In genomic region chr12:6613776-6614512, GRCh38 we compare ENCODE assay signal across 8 cellular contexts. TPM values are rescaled to one million over a fixed set of nuclear protein-coding genes. Genes with fewer than 3 reads are reported as not detected.
A peak's percentile ranks its signal among the peaks of the same experiment; 100 is the strongest.
DNase-seq lines count a peak whose midpoint lies in the region; ATAC-seq and TF ChIP-seq lines count a peak whose summit lies in the region.

No MANE protein-coding gene starts in this region.

- H3K27ac ChIP-seq in SJCRH30 = peak overlapping the region; percentile 27; the same call in 1 of the 2 replicates

- no peaks in the 10 kb centered on the region for H3K36me3 Mint-ChIP-seq in activated CD4-positive, alpha-beta T cell treated with anti-CD3 and anti-CD28 coated beads for 36 hours (ENCODE audit: low read depth)
- no peaks in the 10 kb centered on the region for H3K36me3 Mint-ChIP-seq in MCF 10A (ENCODE audit: insufficient read depth, unreplicated experiment)
- no peaks in the 10 kb centered on the region for H3K36me3 Mint-ChIP-seq in progenitor cell of endocrine pancreas (ENCODE audit: insufficient read depth)

- H3K27ac Mint-ChIP-seq in activated CD4-positive, alpha-beta T cell treated with anti-CD3 and anti-CD28 coated beads for 36 hours = peak overlapping the region; percentile 10
- H3K27ac Mint-ChIP-seq in MCF 10A (ENCODE audit: low read depth, unreplicated experiment) (peak overlapping the region; percentile 90), progenitor cell of endocrine pancreas (peak overlapping the region; percentile 91)

- H3K4me3 ChIP-seq in SJCRH30 = peak overlapping the region; percentile 1; the same call in 1 of the 2 replicates

- no peaks in the 10 kb centered on the region for H3K9me3 Mint-ChIP-seq in activated CD4-positive, alpha-beta T cell treated with anti-CD3 and anti-CD28 coated beads for 36 hours (ENCODE audit: low read depth)
- H3K9me3 Mint-ChIP-seq in MCF 10A (ENCODE audit: unreplicated experiment) = no peaks in the 10 kb centered on the region
- no peaks in the 10 kb centered on the region for H3K9me3 Mint-ChIP-seq in progenitor cell of endocrine pancreas (ENCODE audit: low read depth)

- DNase-seq in activated CD4-positive, alpha-beta T cell treated with anti-CD3 and anti-CD28 coated beads for 36 hours = peak; percentile 51
- DNase-seq in activated CD4-positive, alpha-beta T cell treated with anti-CD3 and anti-CD28 coated beads for 1 hour = no peak
- DNase-seq in NCI-H1048 (lab: John Stamatoyannopoulos, UW) (peak; percentile 54), SJCRH30 (peak; percentile 97 to 99), MCF 10A (ENCODE audit: unreplicated experiment) (peak; percentile 86), hippocampal formation (lab: John Stamatoyannopoulos, UW) (peak; percentile 96 to 99), progenitor cell of endocrine pancreas (ENCODE audit: low spot score, unreplicated experiment) (peak; percentile 88)

- no TSS peak for BruUV-seq in MCF 10A (replicated peaks; lab: Mats Ljungman, UMichigan)

- CTCF ChIA-PET in activated CD4-positive, alpha-beta T cell treated with anti-CD3 and anti-CD28 coated beads for 36 hours (lab: Charles Lee) = interaction anchor here (0.6 to 1.2 kb wide), 4 partner anchors 66 to 277 kb away, joined by 3 to 4 read pairs (median 3); no protein-coding TSS in a partner anchor
- CTCF ChIA-PET in MCF 10A (lab: Yijun Ruan, JAX) = interaction anchor here (0.7 to 2.2 kb wide), 4 partner anchors 61 to 307 kb away, joined by 4 to 8 read pairs (median 5); partner anchors contain the start of gene MLF2

- no peaks in the 10 kb centered on the region for H3K27me3 ChIP-seq in SJCRH30

- ATAC-seq in activated CD4-positive, alpha-beta T cell treated with anti-CD3 and anti-CD28 coated beads for 36 hours = peak; percentile 30
- no peak for ATAC-seq in HG02840 (IDR thresholded peaks at IDR 0.05; ENCODE audit: low FRiP score, unreplicated experiment)

- no peaks in the 10 kb centered on the region for H3K9me3 ChIP-seq in SJCRH30 (replicated peaks)

- no peak for TF ChIP-seq CTCF in MCF 10A (IDR thresholded peaks at IDR 0.05; ENCODE audit: unreplicated experiment)
- peak; percentile 51 for TF ChIP-seq CTCF in progenitor cell of endocrine pancreas (IDR thresholded peaks at IDR 0.05; ENCODE audit: unreplicated experiment)

- H3K4me3 Mint-ChIP-seq in activated CD4-positive, alpha-beta T cell treated with anti-CD3 and anti-CD28 coated beads for 36 hours = no peak overlapping the region
- no peak overlapping the region for H3K4me3 Mint-ChIP-seq in MCF 10A (ENCODE audit: unreplicated experiment)
- peak overlapping the region; percentile 46 for H3K4me3 Mint-ChIP-seq in progenitor cell of endocrine pancreas (ENCODE audit: low read depth)

- POLR2A ChIA-PET in activated CD4-positive, alpha-beta T cell treated with anti-CD3 and anti-CD28 coated beads for 36 hours (lab: Charles Lee) = interaction anchor here (0.6 kb wide), 1 partner anchor 266 kb away, joined by 3 read pairs; no protein-coding TSS in a partner anchor
- POLR2A ChIA-PET in MCF 10A (lab: Yijun Ruan, JAX) = interaction anchor here (0.6 to 2.6 kb wide), 9 partner anchors 19 to 239 kb away, joined by 3 to 17 read pairs (median 3); partner anchors contain the start of genes LPAR5, MLF2, USP5 and ZNF384

- intact Hi-C loops in activated CD4-positive, alpha-beta T cell treated with anti-CD3 and anti-CD28 coated beads for 36 hours (cut with DNase I, micrococcal nuclease) = no loop called here
- intact Hi-C loops in MCF 10A (cut with micrococcal nuclease) = loop anchor here (1.0 kb wide), 1 partner anchor 211 kb away; no protein-coding TSS in a partner anchor

- peaks cover 41% of the 10 kb centered on the region for H3K4me1 Mint-ChIP-seq in activated CD4-positive, alpha-beta T cell treated with anti-CD3 and anti-CD28 coated beads for 36 hours
- H3K4me1 Mint-ChIP-seq in MCF 10A (ENCODE audit: insufficient read depth, unreplicated experiment) (peaks cover 32% of the 10 kb centered on the region), progenitor cell of endocrine pancreas (ENCODE audit: low read depth) (peaks cover 24% of the 10 kb centered on the region)

- H3K36me3 ChIP-seq in SJCRH30 = no peaks in the 10 kb centered on the region

- H3K27me3 Mint-ChIP-seq in activated CD4-positive, alpha-beta T cell treated with anti-CD3 and anti-CD28 coated beads for 36 hours = no peaks in the 10 kb centered on the region
- no peaks in the 10 kb centered on the region for H3K27me3 Mint-ChIP-seq in MCF 10A (ENCODE audit: insufficient read depth, unreplicated experiment)
- peaks cover 5% of the 10 kb centered on the region for H3K27me3 Mint-ChIP-seq in progenitor cell of endocrine pancreas

- H3K4me1 ChIP-seq in SJCRH30 = peaks cover 21% of the 10 kb centered on the region

RNA-seq across cellular contexts. Expression of gene CHD4, which starts 6.8 kb away (rescaled TPM):
- total RNA-seq in activated CD4-positive, alpha-beta T cell treated with anti-CD3 and anti-CD28 coated beads for 36 hours = 100 to 1,000 TPM; 279 to 322 TPM
- total RNA-seq in SJCRH30 (2014; rRNA removed; shearing (Covaris generic)) = 300 and 311 TPM in 2 replicates
- 135 and 151 TPM in 2 replicates for total RNA-seq in MCF 10A (2022)
- 370 and 406 TPM in 2 replicates for total RNA-seq in progenitor cell of endocrine pancreas

RNA-seq across cellular contexts. Expression of gene LPAR5, which starts 21.8 kb away (rescaled TPM):
- 1 to 10 TPM; 3.5 TPM for total RNA-seq in activated CD4-positive, alpha-beta T cell treated with anti-CD3 and anti-CD28 coated beads for 36 hours
- not detected in 2 replicates for total RNA-seq in SJCRH30 (2014; rRNA removed; shearing (Covaris generic))
- total RNA-seq in MCF 10A (2022) (2.5 and 2.7 TPM in 2 replicates), progenitor cell of endocrine pancreas (0.27 TPM in 1 of 2 replicates, not detected in the other)

RNA-seq across cellular contexts. Expression of gene ACRBP, which starts 33.3 kb away (rescaled TPM):
- total RNA-seq in activated CD4-positive, alpha-beta T cell treated with anti-CD3 and anti-CD28 coated beads for 36 hours = 1 to 10 TPM; 1.7 to 3.3 TPM
- 0.28 TPM in 1 of 2 replicates, not detected in the other for total RNA-seq in SJCRH30 (2014; rRNA removed; shearing (Covaris generic))
- total RNA-seq in MCF 10A (2022) (0.30 and 2.5 TPM in 2 replicates), progenitor cell of endocrine pancreas (5.0 and 5.6 TPM in 2 replicates)

RNA-seq across cellular contexts. Expression of gene NOP2, which starts 45.9 kb away (rescaled TPM):
- 10 to 100 TPM; 93.2 to 97.1 TPM for total RNA-seq in activated CD4-positive, alpha-beta T cell treated with anti-CD3 and anti-CD28 coated beads for 36 hours
- total RNA-seq in SJCRH30 (2014; rRNA removed; shearing (Covaris generic)) = 63.8 and 67.7 TPM in 2 replicates
- total RNA-seq in MCF 10A (2022) = 97.1 and 108 TPM in 2 replicates
- 95.9 and 96.0 TPM in 2 replicates for total RNA-seq in progenitor cell of endocrine pancreas

RNA-seq across cellular contexts. Expression of gene ING4, which starts 49.0 kb away (rescaled TPM):
- 10 to 100 TPM; 14.9 to 17.6 TPM for total RNA-seq in activated CD4-positive, alpha-beta T cell treated with anti-CD3 and anti-CD28 coated beads for 36 hours
- 25.1 and 28.7 TPM in 2 replicates for total RNA-seq in SJCRH30 (2014; rRNA removed; shearing (Covaris generic))
- total RNA-seq in MCF 10A (2022) (15.2 and 16.1 TPM in 2 replicates), progenitor cell of endocrine pancreas (105 and 110 TPM in 2 replicates)

Comparison
In these comparisons a context has a peak if more than half of its experiments do, and no peak if none do; other contexts are left out.
1. H3K27ac Mint-ChIP-seq: peak in every context shown above with its lines; median percentile 91 in progenitor cell of endocrine pancreas; 90 in MCF 10A; 10 in activated CD4-positive, alpha-beta T cell treated with anti-CD3 and anti-CD28 coated beads for 36 hours.